In genomic region chr1:226607268-226607660, GRCh38 we compare ENCODE assay signal across 17 cellular contexts. TPM values are rescaled to one million over a fixed set of nuclear protein-coding genes. Genes with fewer than 3 reads are reported as not detected.
A peak's percentile ranks its signal among the peaks of the same experiment; 100 is the strongest.
DNase-seq lines count a peak whose midpoint lies in the region; ATAC-seq, FAIRE-seq and TF ChIP-seq lines count a peak whose summit lies in the region.
"Had no signal": no experiment of that assay in that cellular context is flagged by ENCODE, and none has a peak within 500 bp of the region (broad histone marks: within the 10 kb centered on the region; RNA-seq: fewer than 3 reads in every experiment).

No MANE protein-coding gene starts in this region.

- no peak for TF ChIP-seq EP300 in H1 (IDR thresholded peaks at IDR 0.05; ENCODE audit: borderline replicate concordance in 1 of 2, low read depth in 2 of 2, low read length in 2 of 2)

- H2BK20ac ChIP-seq in H1 (ENCODE audit: low read length), result no peak overlapping the region

- no peaks in the 10 kb centered on the region for H3K23me2 ChIP-seq in H1 (ENCODE audit: low read depth, low read length)

- no peak overlapping the region for H3K18ac ChIP-seq in H1 (ENCODE audit: extremely low read depth, low read length)
- H3K18ac ChIP-seq in neuronal stem cell (ENCODE audit: low read length), result peak overlapping the region; percentile 67

- CTCF ChIA-PET in H1 (lab: Charles Lee; ENCODE audit: partially characterized antibody), result interaction anchor here (0.8 to 6.4 kb wide), 15 partner anchors 10 to 199 kb away, joined by 3 to 49 read pairs (median 4); partner anchors contain the start of gene STUM
- CTCF ChIA-PET in activated CD8-positive, alpha-beta T cell treated with anti-CD3 and anti-CD28 coated beads, Interleukin-2, amount 10 ng/mL, durations not matched to agents 7 days and 5 days (lab: Charles Lee), result interaction anchor here (1.1 kb wide), 1 partner anchor 182 kb away, joined by 3 read pairs; no protein-coding TSS in a partner anchor

- no peak overlapping the region for H3K23ac ChIP-seq in H1 (ENCODE audit: insufficient read length)
- H3K23ac ChIP-seq in neuronal stem cell (ENCODE audit: low read depth, low read length, poor library complexity), result no peak overlapping the region

- FAIRE-seq in H1 (lab: Jason Lieb, UNC) (no peak), HTR-8/SVneo (lab: Jason Lieb, UNC) (no peak)
- FAIRE-seq: HepG2 had no signal

- H4K20me1 ChIP-seq in H1 (replicated peaks in 1 of 2; ENCODE audit: control insufficient read depth in 1 of 2, insufficient read depth in 2 of 2, low read length in 2 of 2), result no peaks in the 10 kb centered on the region
- H4K20me1 ChIP-seq: BLaER1 treated with 17β-estradiol and CSF1 and Interleukin-3, amounts not matched to agents 10 nM and 100 nM had no signal

- H2AFZ ChIP-seq in H1 (ENCODE audit: low read length) (no peak overlapping the region), neuronal stem cell (ENCODE audit: low read length) (no peak overlapping the region)

- H3K36me3 ChIP-seq in H1 (ENCODE audit: control insufficient read depth in 2 of 4, insufficient read depth in 4 of 4, low read length in 3 of 4) (no peaks in the 10 kb centered on the region), neuronal stem cell (replicated peaks in 1 of 2; ENCODE audit: control insufficient read depth in 2 of 2, insufficient read depth in 2 of 2, low read length in 2 of 2) (no peaks in the 10 kb centered on the region), vagina (no peaks in the 10 kb centered on the region)
- H3K36me3 ChIP-seq: BLaER1 treated with 17β-estradiol and CSF1 and Interleukin-3, amounts not matched to agents 10 nM and 100 nM had no signal

- TF ChIP-seq POLR2A in H1 (IDR thresholded peaks at IDR 0.05; ENCODE audit: control extremely low read depth in 1 of 2, low read depth in 2 of 2, low read length in 2 of 2) (no peak), vagina (IDR thresholded peaks at IDR 0.05) (no peak)

- H3K4me3 Mint-ChIP-seq in activated CD8-positive, alpha-beta T cell treated with anti-CD3 and anti-CD28 coated beads, Interleukin-2, amount 10 ng/mL, durations not matched to agents 7 days and 5 days, result no peak overlapping the region
- H3K4me3 Mint-ChIP-seq: B cell; CD8-positive, alpha-beta T cell; H9 had no signal

- POLR2A ChIA-PET in H1 (lab: Charles Lee; ENCODE audit: partially characterized antibody), result interaction anchor here (1.2 kb wide), 1 partner anchor 199 kb away, joined by 3 read pairs; the partner anchor contains the start of gene PARP1
- POLR2A ChIA-PET in activated CD8-positive, alpha-beta T cell treated with anti-CD3 and anti-CD28 coated beads, Interleukin-2, amount 10 ng/mL, durations not matched to agents 7 days and 5 days (lab: Charles Lee), result no interaction called here

- no peak overlapping the region for H2AK5ac ChIP-seq in H1 (ENCODE audit: low read depth, low read length)
- H2AK5ac ChIP-seq in neuronal stem cell (ENCODE audit: low read depth, low read length), result peak overlapping the region; percentile 84

- no peak overlapping the region for H3K4ac ChIP-seq in H1 (replicated peaks; ENCODE audit: insufficient read length, low read depth, low read length)
- H3K4ac ChIP-seq in neuronal stem cell (ENCODE audit: low read length), result no peak overlapping the region

- H3K27ac ChIP-seq in H1 (ENCODE audit: low read depth, low read length) (no peak overlapping the region), neuronal stem cell (replicated peaks; ENCODE audit: low read length) (no peak overlapping the region), vagina (peak overlapping the region; percentile 90)
- H3K27ac ChIP-seq: BLaER1 treated with 17β-estradiol and CSF1 and Interleukin-3, amounts not matched to agents 10 nM and 100 nM had no signal

- no peak for TF ChIP-seq CTCF in H1 (IDR thresholded peaks at IDR 0.05; ENCODE audit: control extremely low read depth in 1 of 3, insufficient read depth in 1 of 3, low read depth in 1 of 3, low read length in 3 of 3)
- no peak for TF ChIP-seq CTCF in vagina (IDR thresholded peaks at IDR 0.05)

- H3K9me3 ChIP-seq in H1 (ENCODE audit: insufficient read depth in 2 of 2, low read depth in 1 of 2, low read length in 1 of 2) (no peaks in the 10 kb centered on the region), neuronal stem cell (replicated peaks in 1 of 2; ENCODE audit: control insufficient read depth in 2 of 2, insufficient read depth in 1 of 2, low read depth in 1 of 2, low read length in 2 of 2) (no peaks in the 10 kb centered on the region), vagina (no peaks in the 10 kb centered on the region)
- H3K9me3 ChIP-seq: BLaER1 treated with 17β-estradiol and CSF1 and Interleukin-3, amounts not matched to agents 10 nM and 100 nM had no signal

- no peaks in the 10 kb centered on the region for H3K79me2 ChIP-seq in H1 (ENCODE audit: control insufficient read depth in 1 of 2, insufficient read depth in 2 of 2, low read length in 2 of 2)

- H3K36me3 Mint-ChIP-seq in activated CD8-positive, alpha-beta T cell treated with anti-CD3 and anti-CD28 coated beads, Interleukin-2, amount 10 ng/mL, durations not matched to agents 7 days and 5 days (ENCODE audit: low read depth), result no peaks in the 10 kb centered on the region
- H3K36me3 Mint-ChIP-seq: CD8-positive, alpha-beta T cell had no signal

- no peak for TF ChIP-seq RAD21 in H1 (IDR thresholded peaks at IDR 0.05 in 1 of 2, conservative IDR thresholded peaks at IDR 0.05 in 1 of 2; ENCODE audit: low read depth in 2 of 2, low read length in 2 of 2)

- no peak overlapping the region for H4K91ac ChIP-seq in H1 (replicated peaks; ENCODE audit: insufficient read length, low read length)
- H4K91ac ChIP-seq in neuronal stem cell (ENCODE audit: low read depth, low read length, poor library complexity), result no peak overlapping the region

- WGBS in H1 (ENCODE audit: extremely low coverage in 1 of 2, insufficient coverage in 1 of 2, insufficient read length in 1 of 2, insufficient replicate concordance in 2 of 2, low coverage in 1 of 2, low lambda C conversion rate in 2 of 2, missing lambda C conversion rate in 1 of 2), 2 experiments, result 88% methylated on average over 12 of the region's 12 CpGs; no CpG with 5 or more reads in 1 of the 2 experiments
- WGBS in neuronal stem cell (ENCODE audit: extremely low coverage in 2 of 2, insufficient read length in 2 of 2, insufficient replicate concordance in 1 of 2), 2 donors, result no CpG with 5 or more reads among the region's 12 CpGs

- H2BK12ac ChIP-seq in H1 (ENCODE audit: low read depth, low read length), result no peak overlapping the region
- no peak overlapping the region for H2BK12ac ChIP-seq in neuronal stem cell (ENCODE audit: low read length)

- H3K9ac ChIP-seq in H1 (replicated peaks in 1 of 4; ENCODE audit: extremely low read depth in 1 of 4, low read depth in 3 of 4, low read length in 3 of 4) (no peak overlapping the region), neuronal stem cell (ENCODE audit: low read depth, low read length, poor library complexity) (no peak overlapping the region)
- H3K9ac ChIP-seq: BLaER1 treated with 17β-estradiol and CSF1 and Interleukin-3, amounts not matched to agents 10 nM and 100 nM had no signal

- no peaks in the 10 kb centered on the region for H3K9me3 Mint-ChIP-seq in activated CD8-positive, alpha-beta T cell treated with anti-CD3 and anti-CD28 coated beads, Interleukin-2, amount 10 ng/mL, durations not matched to agents 7 days and 5 days (ENCODE audit: insufficient read depth)
- H3K9me3 Mint-ChIP-seq: CD8-positive, alpha-beta T cell; H9 had no signal

- 0 out of 2 replicates have a peak, but pooled peaks cover 2% of the 10 kb centered on the region for H3K79me1 ChIP-seq in H1 (ENCODE audit: low read depth, low read length)
- no peaks in the 10 kb centered on the region for H3K79me1 ChIP-seq in neuronal stem cell (ENCODE audit: low read depth, low read length)

- no peak overlapping the region for H2BK5ac ChIP-seq in H1 (ENCODE audit: low read depth, low read length)
- peak overlapping the region; percentile 71 for H2BK5ac ChIP-seq in neuronal stem cell (ENCODE audit: low read length)

- H4K8ac ChIP-seq in H1 (ENCODE audit: extremely low read depth, insufficient read depth, low read length), result peak overlapping the region; percentile 29; the same call in 1 of the 2 replicates
- no peak overlapping the region for H4K8ac ChIP-seq in neuronal stem cell (ENCODE audit: low read depth, low read length)

- H3K4me2 ChIP-seq in H1 (ENCODE audit: insufficient read depth in 1 of 2, low read depth in 2 of 2, low read length in 2 of 2) (no peak overlapping the region), neuronal stem cell (ENCODE audit: insufficient read depth, low read length, poor library complexity, severe bottlenecking) (no peak overlapping the region)

- no peaks in the 10 kb centered on the region for H3K27me3 Mint-ChIP-seq in activated CD8-positive, alpha-beta T cell treated with anti-CD3 and anti-CD28 coated beads, Interleukin-2, amount 10 ng/mL, durations not matched to agents 7 days and 5 days (ENCODE audit: low read depth)

- H2BK120ac ChIP-seq in H1 (replicated peaks; ENCODE audit: low read depth, low read length) (no peak overlapping the region), neuronal stem cell (ENCODE audit: low read depth, low read length) (no peak overlapping the region)

- DNase-seq in cardiac septum (ENCODE audit: low spot score) (peak; percentile 51), Right ventricle myocardium inferior (ENCODE audit: missing footprints) (no peak), H1 (ENCODE audit: low read depth in 1 of 2, low spot score in 2 of 2) (no peak), neuronal stem cell (ENCODE audit: low spot score) (no peak), vagina (ENCODE audit: extremely low spot score in 2 of 2) (no peak), HTR-8/SVneo (ENCODE audit: insufficient read length, low spot score) (no peak)
- DNase-seq in activated CD8-positive, alpha-beta T cell treated with anti-CD3 and anti-CD28 coated beads, Interleukin-2, amount 10 ng/mL, durations not matched to agents 7 days and 5 days, result no peak
- DNase-seq: Calu3; CD8-positive, alpha-beta T cell; DMS79 treated with DMSO at 0.1 percent for 48 hours; GF-D8; GOT3 had no signal

- intact Hi-C loops in cardiac septum (cut with DNase I) (loop anchor here (5.0 kb wide), 1 partner anchor 185 kb away; no protein-coding TSS in a partner anchor), Right ventricle myocardium inferior (cut with DNase I) (loop anchor here (10.0 kb wide), 1 partner anchor 182 kb away; no protein-coding TSS in a partner anchor), vagina (cut with DNase I) (loop anchor here (5.0 kb wide), 1 partner anchor 60 kb away; the partner anchor contains the start of gene STUM)

- H4K5ac ChIP-seq in H1 (ENCODE audit: insufficient read length, low read depth, low read length), result no peak overlapping the region

- no peak for ATAC-seq in Right ventricle myocardium inferior
- ATAC-seq in activated CD8-positive, alpha-beta T cell treated with anti-CD3 and anti-CD28 coated beads, Interleukin-2, amount 10 ng/mL, durations not matched to agents 7 days and 5 days, result no peak
- ATAC-seq: CD8-positive, alpha-beta T cell; HepG2 had no signal

- H3K27me3 ChIP-seq in H1 (replicated peaks in 1 of 4; ENCODE audit: control insufficient read depth in 3 of 4, extremely low read depth in 1 of 4, insufficient read depth in 3 of 4, low read length in 3 of 4), result no peaks in the 10 kb centered on the region
- H3K27me3 ChIP-seq in neuronal stem cell (ENCODE audit: control insufficient read depth in 3 of 3, insufficient read depth in 3 of 3, low read depth in 1 of 3, low read length in 3 of 3), result peaks cover 0 to 63% (median 0%) of the 10 kb centered on the region in 3 experiments
- H3K27me3 ChIP-seq in vagina, result no peaks in the 10 kb centered on the region
- H3K27me3 ChIP-seq: BLaER1 treated with 17β-estradiol and CSF1 and Interleukin-3, amounts not matched to agents 10 nM and 100 nM had no signal

- no peak overlapping the region for H3K14ac ChIP-seq in H1 (ENCODE audit: insufficient read length)
- no peak overlapping the region for H3K14ac ChIP-seq in neuronal stem cell (ENCODE audit: low read length)

- no peaks in the 10 kb centered on the region for H3K4me1 Mint-ChIP-seq in activated CD8-positive, alpha-beta T cell treated with anti-CD3 and anti-CD28 coated beads, Interleukin-2, amount 10 ng/mL, durations not matched to agents 7 days and 5 days (ENCODE audit: low read depth)

- no peak overlapping the region for H3K4me3 ChIP-seq in H1 (ENCODE audit: extremely low read depth in 1 of 4, insufficient read depth in 2 of 4, low read depth in 3 of 4, low read length in 4 of 4)
- H3K4me3 ChIP-seq in neuronal stem cell (ENCODE audit: low read length in 2 of 2), result no peak overlapping the region
- no peak overlapping the region for H3K4me3 ChIP-seq in vagina
- H3K4me3 ChIP-seq: BLaER1 treated with 17β-estradiol and CSF1 and Interleukin-3, amounts not matched to agents 10 nM and 100 nM had no signal

- no peak overlapping the region for H3K27ac Mint-ChIP-seq in activated CD8-positive, alpha-beta T cell treated with anti-CD3 and anti-CD28 coated beads, Interleukin-2, amount 10 ng/mL, durations not matched to agents 7 days and 5 days
- H3K27ac Mint-ChIP-seq: B cell; CD8-positive, alpha-beta T cell; H9 had no signal

- no peak overlapping the region for H3K56ac ChIP-seq in H1 (replicated peaks; ENCODE audit: insufficient read length, low read depth, low read length)

- H3K4me1 ChIP-seq in H1 (replicated peaks in 1 of 4; ENCODE audit: control insufficient read depth in 3 of 4, insufficient read depth in 4 of 4, low read length in 3 of 4), result peaks cover 0 to 28% (median 16%) of the 10 kb centered on the region in 4 experiments; a peak in 6 of 7 replicates
- peaks cover 3 to 30% of the 10 kb centered on the region in 2 donors for H3K4me1 ChIP-seq in neuronal stem cell (ENCODE audit: control insufficient read depth in 2 of 2, insufficient read depth in 1 of 2, low read depth in 1 of 2, low read length in 2 of 2)
- peaks cover 48% of the 10 kb centered on the region for H3K4me1 ChIP-seq in vagina

- no peak overlapping the region for H2BK15ac ChIP-seq in H1 (ENCODE audit: low read length)
- peak overlapping the region; percentile 35 for H2BK15ac ChIP-seq in neuronal stem cell (ENCODE audit: low read length)

RNA-seq across cellular contexts. Expression of gene STUM, which starts 58.7 kb away (rescaled TPM):
- total RNA-seq in cardiac septum (0.78 TPM), Right ventricle myocardium inferior (1.4 TPM), vagina (6.4 TPM)
- total RNA-seq in H1 (2021; fragmentation: NEBNext Ultra II Directional; extraction: Animal tissue kit (Norgen Biotek cat#: 25700)), result 1.2 and 1.3 TPM in 2 replicates
- polyA plus RNA-seq in H1 (2011; rRNA removed), result 0.76 and 0.85 TPM in 2 replicates
- 1.1 TPM for polyA plus RNA-seq in H1 (2011; cell fraction: cytosol; rRNA removed)
- polyA plus RNA-seq in H1 (2011; cell fraction: nucleus; rRNA removed), result 3.4 TPM
- 0.66 to 0.97 TPM (median 0.83 TPM) in 4 replicates for polyA plus RNA-seq in H1 (2012, experiment 1 of 2)
- 0.45 TPM for polyA plus RNA-seq in H1 (2012, experiment 2 of 2)
- 0.55 TPM for polyA plus RNA-seq in H1 (2013, experiment 1 of 2)
- 0.53 TPM for polyA plus RNA-seq in H1 (2013, experiment 2 of 2)
- 0.61 and 0.66 TPM in 2 replicates for polyA minus RNA-seq in H1 (2011; rRNA and poly(A)+ RNA removed)
- polyA minus RNA-seq in H1 (2011; cell fraction: cytosol; rRNA and poly(A)+ RNA removed), result 0.15 TPM
- polyA minus RNA-seq in H1 (2011; cell fraction: nucleus; rRNA and poly(A)+ RNA removed), result 1.00 TPM
- polyA plus RNA-seq in neuronal stem cell (2013, experiment 1 of 2), result 0.25 TPM
- 0.28 TPM for polyA plus RNA-seq in neuronal stem cell (2013, experiment 2 of 2)
- not detected for total RNA-seq in activated CD8-positive, alpha-beta T cell treated with anti-CD3 and anti-CD28 coated beads, Interleukin-2, amount 10 ng/mL, durations not matched to agents 7 days and 5 days
- total RNA-seq: A172; Calu3; CD8-positive, alpha-beta T cell; HepG2 had no signal
- polyA plus RNA-seq: HepG2 had no signal
